Comparison of ENCODE assay signal across 2 cellular contexts in the genomic region with DNA sequence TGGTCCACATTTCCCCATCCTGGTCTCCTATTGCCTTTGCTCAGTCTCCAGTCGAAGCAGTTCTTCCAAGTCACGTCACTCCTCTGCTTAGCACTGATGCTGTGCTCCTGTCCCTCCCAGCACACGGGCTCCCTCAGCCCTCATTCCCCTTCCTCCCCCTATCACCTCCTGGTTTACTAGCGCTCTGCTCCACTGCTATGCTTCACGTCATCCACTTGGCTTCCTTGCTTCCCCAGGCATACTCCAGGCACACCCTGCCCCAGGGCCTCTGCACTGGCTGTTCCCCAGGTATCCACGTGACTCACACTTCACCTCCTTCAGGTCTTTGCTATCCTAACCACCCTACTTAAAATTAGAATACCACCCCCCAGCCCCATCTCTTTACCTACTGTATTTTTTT.
TF ChIP-seq lines count a peak whose summit lies in the region.

No MANE protein-coding gene starts in this region.

TF ChIP-seq in HEK293, 187 proteins besides CTCF, POLR2A, EP300 and RAD21:
- no peak for TF ChIP-seq ZNF529 (tag by site-specific recombination; IDR thresholded peaks at IDR 0.05; ENCODE audit: insufficient replicate concordance)
- TF ChIP-seq ZNF623 (tag by site-specific recombination; IDR thresholded peaks at IDR 0.05) = peak; percentile 88
- no peak for TF ChIP-seq EGR2 (tag by site-specific recombination; IDR thresholded peaks at IDR 0.05; ENCODE audit: low read depth)
- TF ChIP-seq BCL11B (tag by site-specific recombination; IDR thresholded peaks at IDR 0.05; ENCODE audit: low read depth) = no peak
- TF ChIP-seq ZNF223 (tag by site-specific recombination; IDR thresholded peaks at IDR 0.05) = no peak
- no peak for TF ChIP-seq ZNF292 (tag by site-specific recombination; IDR thresholded peaks at IDR 0.05; ENCODE audit: borderline replicate concordance, low read depth)
- TF ChIP-seq YY1 (tag by site-specific recombination; IDR thresholded peaks at IDR 0.05) = no peak
- no peak for TF ChIP-seq ZNF394 (tag by site-specific recombination; IDR thresholded peaks at IDR 0.05; ENCODE audit: borderline replicate concordance)
- no peak for TF ChIP-seq ZNF600 (tag by site-specific recombination; IDR thresholded peaks at IDR 0.05)
- TF ChIP-seq ZFP37 (tag by site-specific recombination; IDR thresholded peaks at IDR 0.05) = peak; percentile 39; the same call in 1 of the 2 replicates
- TF ChIP-seq ZNF266 (tag by site-specific recombination; IDR thresholded peaks at IDR 0.05; ENCODE audit: low read depth) = no peak
- TF ChIP-seq ZBTB8A (tag by site-specific recombination; IDR thresholded peaks at IDR 0.05) = no peak
- TF ChIP-seq PRDM1 (tag by site-specific recombination; IDR thresholded peaks at IDR 0.05) = no peak
- no peak for TF ChIP-seq ZNF214 (tag by site-specific recombination; IDR thresholded peaks at IDR 0.05; ENCODE audit: borderline replicate concordance)
- TF ChIP-seq ZNF175 (tag by site-specific recombination; IDR thresholded peaks at IDR 0.05) = no peak
- TF ChIP-seq OSR2 (tag by site-specific recombination; IDR thresholded peaks at IDR 0.05) = no peak
- no peak for TF ChIP-seq ZNF366 (tag by site-specific recombination; conservative IDR thresholded peaks at IDR 0.05)

TF ChIP-seq in H1, 55 proteins besides CTCF, POLR2A, EP300 and RAD21:
- TF ChIP-seq POU5F1 (IDR thresholded peaks at IDR 0.05; ENCODE audit: low read depth, low read length) (no peak), EZH2 (IDR thresholded peaks at IDR 0.05; ENCODE audit: low read depth, low read length, severe bottlenecking) (no peak), SUZ12 (IDR thresholded peaks at IDR 0.05; ENCODE audit: low read length) (no peak), KDM1A (IDR thresholded peaks at IDR 0.05; ENCODE audit: borderline replicate concordance, low read length) (no peak), TAF7 (optimal IDR thresholded peaks at IDR 0.05; ENCODE audit: borderline replicate concordance, low read depth, low read length) (no peak), BACH1 (IDR thresholded peaks at IDR 0.05; ENCODE audit: low read length) (no peak), TAF1 (IDR thresholded peaks at IDR 0.05; ENCODE audit: low read depth, low read length) (no peak), YY1 (IDR thresholded peaks at IDR 0.05; ENCODE audit: low read depth, low read length) (no peak), NRF1 (IDR thresholded peaks at IDR 0.05; ENCODE audit: low read depth, low read length) (no peak), ZNF274 (IDR thresholded peaks at IDR 0.05; ENCODE audit: borderline replicate concordance, extremely low read depth, low read length) (no peak)
